ENCODE assay signal across 24 cellular contexts in the genomic region with DNA sequence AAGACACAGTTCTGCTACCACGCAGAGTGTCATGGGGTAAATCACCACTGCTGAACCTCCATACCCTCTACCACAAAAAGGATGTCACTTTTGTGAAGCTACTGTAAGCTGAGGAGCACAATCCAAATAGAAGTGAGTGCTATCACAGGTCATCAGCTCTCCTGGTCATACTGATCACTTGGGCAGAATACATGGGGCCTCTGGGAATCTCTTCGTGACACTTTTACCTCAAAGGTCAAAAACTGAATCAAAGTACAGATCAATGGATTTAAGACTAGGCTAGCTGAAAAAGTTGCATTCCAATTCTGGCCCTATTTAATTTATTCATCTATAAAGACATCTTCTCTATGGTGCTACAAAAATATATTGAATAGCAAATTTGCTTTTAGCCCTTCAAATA.
"Had no signal": no experiment of that assay in that cellular context is flagged by ENCODE, and none has a peak within 500 bp of the region (broad histone marks: within the 10 kb centered on the region; RNA-seq: fewer than 3 reads in every experiment).

No MANE protein-coding gene starts in this region.

- H3K4me1 ChIP-seq: left ventricle myocardium inferior, lower lobe of right lung, prostate gland, right atrium auricular region, sigmoid colon, stomach, thyroid gland, vagina had no signal

- FAIRE-seq: keratinocyte had no signal

- DNase-seq: effector CD8-positive, alpha-beta T cell; endodermal cell; foreskin fibroblast; gastrocnemius medialis; head of caudate nucleus; left ventricle myocardium inferior; lower lobe of right lung; naive thymus-derived CD8-positive, alpha-beta T cell; nephron progenitor cell; nucleus accumbens; sigmoid colon; stimulated activated CD4-positive, alpha-beta T cell treated with anti-CD3 and anti-CD28 coated beads, Interleukin-2, amount 100 ng/mL, for 24 hours; stimulated activated CD4-positive, alpha-beta T cell treated with anti-CD3 and anti-CD28 coated beads, Interleukin-4, amount 100 ng/mL, for 24 hours; stimulated activated naive CD4-positive, alpha-beta T cell treated with Interleukin-2 at 50 U/mL for 16 hours; stomach; thyroid gland; trophoblast cell had no signal

- H3K27ac ChIP-seq: epithelial cell of prostate, gastrocnemius medialis, left ventricle myocardium inferior, lower lobe of right lung, prostate gland, right atrium auricular region, sigmoid colon, stomach, thyroid gland, vagina had no signal

- H3K36me3 ChIP-seq: prostate gland had no signal

- H3K4me3 ChIP-seq: gastrocnemius medialis, left ventricle myocardium inferior, lower lobe of right lung, prostate gland, right atrium auricular region, sigmoid colon, stomach, thyroid gland, vagina had no signal

- H3K27me3 ChIP-seq: gastrocnemius medialis, right atrium auricular region, sigmoid colon, stomach, thyroid gland, vagina had no signal

- ATAC-seq: esophagus mucosa; gastrocnemius medialis; lower lobe of right lung; naive thymus-derived CD8-positive, alpha-beta T cell; stimulated activated effector memory CD8-positive, alpha-beta T cell treated with anti-CD3 and anti-CD28 coated beads, Interleukin-12 subunit alpha, Interleukin-12 subunit beta, amount 100 ng/mL, for 72 hours had no signal

- H3K9me3 ChIP-seq: gastrocnemius medialis, left ventricle myocardium inferior, lower lobe of right lung, prostate gland, right atrium auricular region, sigmoid colon, stomach, thyroid gland, vagina had no signal
